ENCODE assay signal across 10 cellular contexts in genomic region chr13:30308548-30308947, GRCh38. TPM values are rescaled to one million over a fixed set of nuclear protein-coding genes. Genes with fewer than 3 reads are reported as not detected.
A peak's percentile ranks its signal among the peaks of the same experiment; 100 is the strongest.
DNase-seq lines count a peak whose midpoint lies in the region; ATAC-seq and TF ChIP-seq lines count a peak whose summit lies in the region.
"Had no signal": no experiment of that assay in that cellular context is flagged by ENCODE, and none has a peak within 500 bp of the region (broad histone marks: within the 10 kb centered on the region; RNA-seq: fewer than 3 reads in every experiment).

No MANE protein-coding gene starts in this region.

- no peak overlapping the region for H3K9ac ChIP-seq in endodermal cell (ENCODE audit: extremely low read depth, low read length, poor library complexity, severe bottlenecking)

- H3K4me1 ChIP-seq in cardiac muscle cell (ENCODE audit: low read depth) (peaks cover 22% of the 10 kb centered on the region), OCI-LY7 (ENCODE audit: insufficient read depth, low read length, poor library complexity, severe bottlenecking) (peaks cover 72% of the 10 kb centered on the region), endodermal cell (ENCODE audit: control insufficient read depth, insufficient read depth, low read length) (no peaks in the 10 kb centered on the region), suprapubic skin (peaks cover 49% of the 10 kb centered on the region)

- H3K4me2 ChIP-seq in OCI-LY7 (ENCODE audit: low read length), result peak overlapping the region; percentile 98

- H4K20me1 ChIP-seq in OCI-LY7 (ENCODE audit: insufficient read depth, low read length), result no peaks in the 10 kb centered on the region

- H2AFZ ChIP-seq in OCI-LY7 (ENCODE audit: low read length), result no peak overlapping the region

- H3K27me3 Mint-ChIP-seq in endodermal cell (ENCODE audit: insufficient read depth), result no peaks in the 10 kb centered on the region
- no peaks in the 10 kb centered on the region for H3K27me3 Mint-ChIP-seq in stimulated activated naive B cell treated with anti-CD40 and anti-IgM and Interleukin-4, amounts not matched to agents 10 μg/mL and 1 μg/mL and 100 μg/mL, for 72 hours

- TF ChIP-seq POLR2A in suprapubic skin (IDR thresholded peaks at IDR 0.05), result no peak

- no peak for TF ChIP-seq CTCF in cardiac muscle cell (IDR thresholded peaks at IDR 0.05; ENCODE audit: low read depth, low read length)
- no peak for TF ChIP-seq CTCF in OCI-LY7 (conservative IDR thresholded peaks at IDR 0.05; ENCODE audit: low read length)
- TF ChIP-seq CTCF in endodermal cell (conservative IDR thresholded peaks at IDR 0.05), result no peak
- TF ChIP-seq CTCF in suprapubic skin (IDR thresholded peaks at IDR 0.05), result no peak

- CTCF ChIA-PET in OCI-LY7 (lab: Charles Lee; ENCODE audit: unreplicated experiment), result interaction anchor here (0.8 kb wide), 1 partner anchor 9 kb away, joined by 4 read pairs; no protein-coding TSS in a partner anchor

- no peaks in the 10 kb centered on the region for H3K9me2 ChIP-seq in OCI-LY7 (ENCODE audit: insufficient read depth, low read length)

- H3K27ac ChIP-seq in cardiac muscle cell (no peak overlapping the region), OCI-LY7 (ENCODE audit: low read depth, low read length, poor library complexity, severe bottlenecking) (peak overlapping the region; percentile 70), endodermal cell (ENCODE audit: low read depth, low read length) (no peak overlapping the region), suprapubic skin (no peak overlapping the region)

- peak overlapping the region; percentile 72 for H3K4me3 Mint-ChIP-seq in endodermal cell
- H3K4me3 Mint-ChIP-seq in stimulated activated naive B cell treated with anti-CD40 and anti-IgM and Interleukin-4, amounts not matched to agents 10 μg/mL and 1 μg/mL and 100 μg/mL, for 72 hours, result peak overlapping the region; percentile 0 to 2

- H3K9me3 Mint-ChIP-seq in endodermal cell, result no peaks in the 10 kb centered on the region
- H3K9me3 Mint-ChIP-seq in stimulated activated naive B cell treated with anti-CD40 and anti-IgM and Interleukin-4, amounts not matched to agents 10 μg/mL and 1 μg/mL and 100 μg/mL, for 72 hours, result no peaks in the 10 kb centered on the region

- TF ChIP-seq EP300 in suprapubic skin (IDR thresholded peaks at IDR 0.05), result no peak

- no TSS peak for BruUV-seq in OCI-LY7 (replicated peaks; lab: Mats Ljungman, UMichigan)

- intact Hi-C loops in left ventricle myocardium superior (cut with micrococcal nuclease) (no loop called here), OCI-LY7 (cut with micrococcal nuclease; ENCODE audit: unreplicated experiment) (loop anchor here (5.0 to 10.0 kb wide), 3 partner anchors 114 to 714 kb away; partner anchors contain the start of genes HMGB1, SLC7A1 and UBE2L5)

- ATAC-seq in left ventricle myocardium superior (no peak), GM19452 (IDR thresholded peaks at IDR 0.05; ENCODE audit: unreplicated experiment) (no peak), GM18907 (IDR thresholded peaks at IDR 0.05; ENCODE audit: unreplicated experiment) (no peak)
- no peak for ATAC-seq in stimulated activated naive B cell treated with anti-CD40 and anti-IgM and Interleukin-4, amounts not matched to agents 10 μg/mL and 1 μg/mL and 100 μg/mL, for 72 hours (replicated peaks)
- ATAC-seq: mucosa of descending colon had no signal

- no peaks in the 10 kb centered on the region for H3K36me3 Mint-ChIP-seq in endodermal cell (ENCODE audit: low read depth)
- no peaks in the 10 kb centered on the region for H3K36me3 Mint-ChIP-seq in stimulated activated naive B cell treated with anti-CD40 and anti-IgM and Interleukin-4, amounts not matched to agents 10 μg/mL and 1 μg/mL and 100 μg/mL, for 72 hours

- H3K9me3 ChIP-seq in cardiac muscle cell (ENCODE audit: low read depth) (no peaks in the 10 kb centered on the region), OCI-LY7 (ENCODE audit: low read length) (no peaks in the 10 kb centered on the region), endodermal cell (ENCODE audit: control insufficient read depth, low read length) (no peaks in the 10 kb centered on the region), suprapubic skin (no peaks in the 10 kb centered on the region)
- H3K9me3 ChIP-seq: mucosa of descending colon had no signal

- H3K4me3 ChIP-seq in cardiac muscle cell (no peak overlapping the region), OCI-LY7 (ENCODE audit: low read depth, low read length, poor library complexity, severe bottlenecking) (peak overlapping the region; percentile 82), endodermal cell (ENCODE audit: low read length) (peak overlapping the region; percentile 98), suprapubic skin (no peak overlapping the region)
- H3K4me3 ChIP-seq: mucosa of descending colon had no signal

- WGBS in endodermal cell (ENCODE audit: insufficient coverage in 1 of 2, insufficient read length in 1 of 2), 2 experiments, result 94 to 97% methylated on average over 2 to 4 of the region's 4 CpGs
- WGBS in suprapubic skin, result 74% methylated on average over 4 of the region's 4 CpGs

- POLR2A ChIA-PET in OCI-LY7 (lab: Charles Lee), result interaction anchor here (0.9 to 5.7 kb wide), 10 partner anchors 9 to 299 kb away, joined by 3 to 54 read pairs (median 4); partner anchors contain the start of gene HMGB1

- DNase-seq in cardiac muscle cell (ENCODE audit: low read depth in 1 of 2, low spot score in 1 of 2), result peak; percentile 50 to 82
- DNase-seq in left ventricle myocardium superior, result no peak
- DNase-seq in OCI-LY7 (ENCODE audit: low spot score), result peak; percentile 24
- no peak for DNase-seq in endodermal cell
- DNase-seq in stimulated activated naive B cell treated with anti-CD40 and anti-IgM and Interleukin-4, amounts not matched to agents 10 μg/mL and 1 μg/mL and 100 μg/mL, for 72 hours, result no peak
- DNase-seq in suprapubic skin (ENCODE audit: low spot score in 2 of 2), result no peak
- DNase-seq: activated naive CD4-positive, alpha-beta T cell had no signal

- H3K27ac Mint-ChIP-seq in endodermal cell, result no peak overlapping the region
- H3K27ac Mint-ChIP-seq in stimulated activated naive B cell treated with anti-CD40 and anti-IgM and Interleukin-4, amounts not matched to agents 10 μg/mL and 1 μg/mL and 100 μg/mL, for 72 hours, result peak overlapping the region; percentile 70

- H3K27me3 ChIP-seq in cardiac muscle cell (no peaks in the 10 kb centered on the region), endodermal cell (ENCODE audit: control insufficient read depth, insufficient read depth, low read length, poor library complexity, severe bottlenecking) (no peaks in the 10 kb centered on the region), suprapubic skin (no peaks in the 10 kb centered on the region)

- peaks cover 7% of the 10 kb centered on the region for H3K4me1 Mint-ChIP-seq in endodermal cell
- H3K4me1 Mint-ChIP-seq in stimulated activated naive B cell treated with anti-CD40 and anti-IgM and Interleukin-4, amounts not matched to agents 10 μg/mL and 1 μg/mL and 100 μg/mL, for 72 hours, result peaks cover 31 to 42% of the 10 kb centered on the region in 2 donors

- H3K79me2 ChIP-seq in OCI-LY7 (ENCODE audit: insufficient read depth, low read depth, low read length), result peaks cover 48% of the 10 kb centered on the region

- H3K36me3 ChIP-seq in cardiac muscle cell (no peaks in the 10 kb centered on the region), OCI-LY7 (ENCODE audit: insufficient read depth, low read length) (peaks cover 10% of the 10 kb centered on the region), endodermal cell (ENCODE audit: control insufficient read depth, insufficient read depth, low read length) (no peaks in the 10 kb centered on the region), suprapubic skin (no peaks in the 10 kb centered on the region)

RNA-seq across cellular contexts. Expression of gene KATNAL1, which starts 1.2 kb away (rescaled TPM):
- total RNA-seq in cardiac muscle cell (12.8 and 21.2 TPM in 2 replicates), left ventricle myocardium superior (36.6 TPM), OCI-LY7 (2022) (33.2 and 34.5 TPM in 2 replicates), endodermal cell (10 to 100 TPM; 20.3 to 32.2 TPM), suprapubic skin (1 to 10 TPM; 5.9 to 9.4 (median 7.5) TPM)
- 6.0 and 10.5 TPM in 2 replicates for polyA plus RNA-seq in cardiac muscle cell
- 13.9 and 25.5 TPM in 2 replicates for total RNA-seq in OCI-LY7 (2014; rRNA removed; shearing (Covaris generic))
- 17.0 TPM for polyA plus RNA-seq in endodermal cell (2013, experiment 1 of 2)
- 16.1 TPM for polyA plus RNA-seq in endodermal cell (2013, experiment 2 of 2)

Comparison
In these comparisons a context has a peak if more than half of its experiments do, and no peak if none do; other contexts are left out.
1. DNase-seq: peak in cardiac muscle cell (2 of 2) and OCI-LY7 (single experiment); none in left ventricle myocardium superior (single experiment), endodermal cell (single experiment), stimulated activated naive B cell treated with anti-CD40 and anti-IgM and Interleukin-4, amounts not matched to agents 10 μg/mL and 1 μg/mL and 100 μg/mL, for 72 hours (single experiment) and suprapubic skin (0 of 2).
2. H3K4me3 ChIP-seq: peak in OCI-LY7 (single experiment) and endodermal cell (single experiment); none in cardiac muscle cell (single experiment) and suprapubic skin (single experiment).